In genomic region chr20:35312348-35312747, GRCh38 we compare ENCODE assay signal across 10 cellular contexts. TPM values are rescaled to one million over a fixed set of nuclear protein-coding genes. Genes with fewer than 3 reads are reported as not detected.
DNase-seq lines count a peak whose midpoint lies in the region; ATAC-seq lines count a peak whose summit lies in the region.
"Had no signal": no experiment of that assay in that cellular context is flagged by ENCODE, and none has a peak within 500 bp of the region (broad histone marks: within the 10 kb centered on the region; RNA-seq: fewer than 3 reads in every experiment).

No MANE protein-coding gene starts in this region.

- H3K4me3 Mint-ChIP-seq in naive thymus-derived CD8-positive, alpha-beta T cell: no peak overlapping the region
- H3K4me3 Mint-ChIP-seq: immature natural killer cell had no signal

- no peaks in the 10 kb centered on the region for H3K36me3 ChIP-seq in adipocyte (ENCODE audit: control insufficient read depth, insufficient read depth, low read length, severe bottlenecking)

- ATAC-seq in left colon: peak; percentile 29
- no peak for ATAC-seq in naive thymus-derived CD8-positive, alpha-beta T cell

- H3K9me3 ChIP-seq in adipocyte (ENCODE audit: control insufficient read depth, low read length): no peaks in the 10 kb centered on the region

- H3K4me1 Mint-ChIP-seq in naive thymus-derived CD8-positive, alpha-beta T cell: peaks cover 8 to 22% (median 14%) of the 10 kb centered on the region in 4 donors

- H3K27ac Mint-ChIP-seq in naive thymus-derived CD8-positive, alpha-beta T cell: no peak overlapping the region

- H3K27me3 ChIP-seq in adipocyte (replicated peaks; ENCODE audit: control insufficient read depth, insufficient read depth, low read length): no peaks in the 10 kb centered on the region

- H3K4me1 ChIP-seq in adipocyte (ENCODE audit: control insufficient read depth, insufficient read depth, low read length): peaks cover 54% of the 10 kb centered on the region

- POLR2A ChIA-PET in naive thymus-derived CD8-positive, alpha-beta T cell (lab: Charles Lee): no interaction called here

- H3K36me3 Mint-ChIP-seq in naive thymus-derived CD8-positive, alpha-beta T cell: peaks cover 0 to 50% (median 5%) of the 10 kb centered on the region in 3 donors

- H3K4me3 ChIP-seq in Jurkat, Clone E6-1 (ENCODE audit: low read length): no peak overlapping the region
- H3K4me3 ChIP-seq in adipocyte (ENCODE audit: low read length): no peak overlapping the region

- no peaks in the 10 kb centered on the region for H3K9me3 Mint-ChIP-seq in naive thymus-derived CD8-positive, alpha-beta T cell
- H3K9me3 Mint-ChIP-seq: immature natural killer cell had no signal

- H3K9ac ChIP-seq in adipocyte (ENCODE audit: low read length): no peak overlapping the region

- DNase-seq in DMS53 treated with DMSO at 0.1 percent for 48 hours (lab: John Stamatoyannopoulos, UW; ENCODE audit: unreplicated experiment): peak; percentile 3
- peak; percentile 22 for DNase-seq in Jurkat, Clone E6-1 (ENCODE audit: low read depth, low spot score)
- DNase-seq in adipocyte (ENCODE audit: low read depth): peak; percentile 86
- no peak for DNase-seq in left colon
- no peak for DNase-seq in GDM1 (lab: John Stamatoyannopoulos, UW)
- no peak for DNase-seq in naive thymus-derived CD8-positive, alpha-beta T cell
- DNase-seq in SHP77 treated with DMSO at 0.1 percent for 48 hours (lab: John Stamatoyannopoulos, UW): no peak
- DNase-seq in central memory CD4-positive, alpha-beta T cell: no peak
- DNase-seq: immature natural killer cell, NCI-H524 had no signal

- H3K27me3 Mint-ChIP-seq in naive thymus-derived CD8-positive, alpha-beta T cell: no peaks in the 10 kb centered on the region

- intact Hi-C loops in left colon (cut with DNase I, micrococcal nuclease): no loop called here

RNA-seq across cellular contexts. Expression of gene FAM83C, which starts 20.1 kb away (rescaled TPM):
- polyA plus RNA-seq in Jurkat, Clone E6-1 (2012; ENCODE audit: insufficient read depth, insufficient read length): not detected
- total RNA-seq in left colon: under 1 TPM in 1 of 2 donors, not detected in 1; 0.20 TPM
- total RNA-seq in naive thymus-derived CD8-positive, alpha-beta T cell: not detected
- not detected for polyA plus RNA-seq in naive thymus-derived CD8-positive, alpha-beta T cell
- polyA plus RNA-seq: immature natural killer cell had no signal

RNA-seq across cellular contexts. Expression of gene EIF6, which starts 27.8 kb away (rescaled TPM):
- 177 TPM for polyA plus RNA-seq in Jurkat, Clone E6-1 (2012; ENCODE audit: insufficient read depth, insufficient read length)
- 100 to 1,000 TPM; 199 to 225 TPM for total RNA-seq in left colon
- 10 to 100 TPM; 54.7 to 60.9 TPM for total RNA-seq in naive thymus-derived CD8-positive, alpha-beta T cell
- 100 to 1,000 TPM; 155 to 174 (median 157) TPM for polyA plus RNA-seq in naive thymus-derived CD8-positive, alpha-beta T cell

RNA-seq across cellular contexts. Expression of gene MMP24OS, which starts 34.4 kb away (rescaled TPM):
- polyA plus RNA-seq in Jurkat, Clone E6-1 (2012; ENCODE audit: insufficient read depth, insufficient read length): 32.9 TPM
- 100 to 1,000 TPM; 109 to 140 TPM for total RNA-seq in left colon
- 10 to 100 TPM; 83.4 to 85.9 TPM for total RNA-seq in naive thymus-derived CD8-positive, alpha-beta T cell
- polyA plus RNA-seq in naive thymus-derived CD8-positive, alpha-beta T cell: 10 to 100 TPM in 1 of 3 donors, 1 to 10 TPM in 2; 7.6 to 12.3 (median 9.0) TPM

Comparison
In these comparisons a context has a peak if more than half of its experiments do, and no peak if none do; other contexts are left out.
1. DNase-seq: peak in DMS53 treated with DMSO at 0.1 percent for 48 hours (single experiment), Jurkat, Clone E6-1 (single experiment) and adipocyte (single experiment); none in left colon (0 of 2), GDM1 (single experiment), naive thymus-derived CD8-positive, alpha-beta T cell (0 of 10), SHP77 treated with DMSO at 0.1 percent for 48 hours (single experiment) and central memory CD4-positive, alpha-beta T cell (single experiment).